In the genomic region with DNA sequence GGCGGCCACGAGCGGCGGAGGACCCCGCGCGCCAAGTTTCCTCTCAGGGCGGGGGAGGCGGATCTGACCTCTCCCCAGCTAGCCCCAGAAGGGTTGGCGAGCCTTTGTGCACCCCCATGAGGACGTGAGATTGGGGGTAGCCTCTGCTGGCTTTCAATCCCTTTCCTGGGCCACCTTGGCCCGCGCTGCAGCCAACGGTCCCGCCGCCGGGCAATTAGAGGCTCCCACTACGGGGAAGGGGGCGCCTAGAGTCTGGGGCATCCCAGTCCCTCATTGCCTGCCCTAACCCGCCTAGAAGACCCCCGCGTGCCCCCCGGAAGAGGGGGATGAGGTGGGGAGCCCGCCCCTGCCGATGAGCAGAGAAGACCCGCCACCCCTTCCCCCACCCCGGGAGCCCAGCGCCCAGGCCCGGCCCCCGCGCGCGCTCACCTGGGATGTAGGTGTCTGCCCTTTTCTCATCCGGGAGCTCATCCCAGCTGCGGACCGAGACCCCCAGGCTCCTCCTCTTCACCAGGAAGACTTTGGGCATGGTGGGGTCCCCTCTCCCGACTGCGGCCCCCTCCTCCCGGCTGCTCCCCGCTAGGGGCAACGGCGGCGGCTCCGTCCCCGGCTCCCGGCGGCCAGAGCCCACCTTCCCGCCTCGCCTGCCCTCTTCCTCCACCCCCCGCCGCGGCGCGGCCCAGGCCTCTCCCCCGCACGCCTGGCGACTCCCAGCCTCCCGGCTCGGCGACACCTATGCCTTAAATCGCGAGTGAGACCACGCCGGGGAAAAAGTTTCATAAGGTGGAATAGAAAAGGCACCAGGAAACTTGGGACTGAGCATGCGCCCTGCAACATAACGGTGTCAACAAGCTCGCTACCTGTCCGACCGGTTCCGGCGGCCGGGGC, we compare ENCODE assay signal across 8 cellular contexts. TPM values are rescaled to one million over a fixed set of nuclear protein-coding genes. Genes with fewer than 3 reads are reported as not detected.
DNase-seq lines count a peak whose midpoint lies in the region; TF ChIP-seq lines count a peak whose summit lies in the region.

A gene (minus strand): TSS at position 811 of the 888 bp plus-strand sequence. CDS start 282 bp downstream, at position 529.

- H3K4me1 Mint-ChIP-seq in activated naive CD4-positive, alpha-beta T cell treated with anti-CD3 and anti-CD28 coated beads for 36 hours (ENCODE audit: low read depth) = peaks cover 14% of the 10 kb centered on the region

- peak; percentile 6 for DNase-seq in activated naive CD4-positive, alpha-beta T cell treated with anti-CD3 and anti-CD28 coated beads for 36 hours
- DNase-seq in activated naive CD4-positive, alpha-beta T cell (lab: John Stamatoyannopoulos, UW) = no peak
- DNase-seq in PC-9 (peak; percentile 88 to 93), fibroblast of lung (ENCODE audit: low read depth in 2 of 2) (no peak), foreskin melanocyte (no peak), ACHN (no peak), HCEC 1CT (no peak)

- H3K27ac ChIP-seq in PC-9 (peak within 1 kb of the TSS; percentile 54), fibroblast of lung (ENCODE audit: insufficient read depth, low read length) (no peak within 1 kb of the TSS), rectal smooth muscle tissue (ENCODE audit: low read depth, low read length) (no peak within 1 kb of the TSS)

- H3F3A ChIP-seq in PC-9 (ENCODE audit: insufficient read depth, low read depth) = peaks cover 52% of the 10 kb centered on the region

- in situ Hi-C loops in ACHN (cut with HindIII; ENCODE audit: low pct_ligation_motif_present, low pct_unique_long_range_greater_than_20kb, low sequenced_read_pairs) = no loop called here

- H3K27ac Mint-ChIP-seq in activated naive CD4-positive, alpha-beta T cell treated with anti-CD3 and anti-CD28 coated beads for 36 hours = no peak within 1 kb of the TSS

- H3K27me3 ChIP-seq in PC-9 (ENCODE audit: insufficient read depth, low read depth) (no peaks in the 10 kb centered on the region), fibroblast of lung (ENCODE audit: control insufficient read depth, insufficient read depth, low read length) (peaks cover 50% of the 10 kb centered on the region), rectal smooth muscle tissue (ENCODE audit: control insufficient read depth, insufficient read depth, low read length) (peaks cover 23% of the 10 kb centered on the region)

- no peaks in the 10 kb centered on the region for H3K36me3 Mint-ChIP-seq in activated naive CD4-positive, alpha-beta T cell treated with anti-CD3 and anti-CD28 coated beads for 36 hours (ENCODE audit: low read depth)

- POLR2A ChIA-PET in PC-9 (lab: Charles Lee; ENCODE audit: unreplicated experiment) = interaction anchor here (0.6 kb wide), 1 partner anchor 228 kb away, joined by 4 read pairs; no protein-coding TSS in a partner anchor

- H3K9ac ChIP-seq in fibroblast of lung (ENCODE audit: insufficient read depth, low read length) (no peak within 1 kb of the TSS), rectal smooth muscle tissue (ENCODE audit: low read length) (no peak within 1 kb of the TSS)

- BruUV-seq in PC-9 (replicated peaks; lab: Mats Ljungman, UMichigan) = TSS peak; percentile 49

- H4K20me1 ChIP-seq in PC-9 (ENCODE audit: insufficient read depth) (no peaks in the 10 kb centered on the region), fibroblast of lung (ENCODE audit: control insufficient read depth, extremely low read depth, insufficient read depth, low read length) (no peaks in the 10 kb centered on the region)

- no peaks in the 10 kb centered on the region for H3K9me2 ChIP-seq in PC-9 (ENCODE audit: insufficient read depth)

- H3K4me3 ChIP-seq in PC-9 (peak within 1 kb of the TSS; percentile 95), fibroblast of lung (replicated peaks in 1 of 4; ENCODE audit: control extremely low read depth in 1 of 4, insufficient read depth in 1 of 4, low read depth in 3 of 4, low read length in 4 of 4) (no peak within 1 kb of the TSS), rectal smooth muscle tissue (ENCODE audit: low read length) (peak within 1 kb of the TSS; percentile 63)

- H2AFZ ChIP-seq in PC-9 = peak within 1 kb of the TSS; percentile 96
- H2AFZ ChIP-seq in fibroblast of lung (ENCODE audit: low read length) = no peak within 1 kb of the TSS

- H3K4me2 ChIP-seq in PC-9 (peak within 1 kb of the TSS; percentile 98), fibroblast of lung (ENCODE audit: extremely low read depth, insufficient read depth, low read length) (peak within 1 kb of the TSS; percentile 35)

- TF ChIP-seq CTCF in PC-9 (conservative IDR thresholded peaks at IDR 0.05) (no peak), fibroblast of lung (conservative IDR thresholded peaks at IDR 0.05 in 1 of 2, IDR thresholded peaks at IDR 0.05 in 1 of 2; ENCODE audit: low read depth in 1 of 2, low read length in 2 of 2) (no peak)

- H3K9me3 ChIP-seq in PC-9 (ENCODE audit: insufficient read depth, low read depth) = no peaks in the 10 kb centered on the region
- H3K9me3 ChIP-seq in fibroblast of lung (ENCODE audit: control insufficient read depth, insufficient read depth, low read depth, low read length) = no peaks in the 10 kb centered on the region

- no peaks in the 10 kb centered on the region for H3K36me3 ChIP-seq in PC-9 (ENCODE audit: low read depth)
- H3K36me3 ChIP-seq in fibroblast of lung (ENCODE audit: control insufficient read depth, insufficient read depth, low read length) = no peaks in the 10 kb centered on the region
- H3K36me3 ChIP-seq in rectal smooth muscle tissue (ENCODE audit: control insufficient read depth, insufficient read depth, low read length) = no peaks in the 10 kb centered on the region

- CTCF ChIA-PET in activated naive CD4-positive, alpha-beta T cell treated with anti-CD3 and anti-CD28 coated beads for 36 hours (lab: Charles Lee) = interaction anchor here (0.7 kb wide), 1 partner anchor 117 kb away, joined by 3 read pairs; no protein-coding TSS in a partner anchor
- CTCF ChIA-PET in PC-9 (lab: Charles Lee) = interaction anchor here (0.6 to 0.7 kb wide), 3 partner anchors 15 to 361 kb away, joined by 3 to 5 read pairs (median 3); no protein-coding TSS in a partner anchor

- peaks cover 11% of the 10 kb centered on the region for H3K79me2 ChIP-seq in PC-9 (ENCODE audit: low read depth)
- H3K79me2 ChIP-seq in fibroblast of lung (ENCODE audit: control insufficient read depth, insufficient read depth, low read length) = no peaks in the 10 kb centered on the region

- intact Hi-C loops in activated naive CD4-positive, alpha-beta T cell treated with anti-CD3 and anti-CD28 coated beads for 36 hours (cut with micrococcal nuclease) = loop anchor here (5.0 kb wide), 1 partner anchor 220 kb away; no protein-coding TSS in a partner anchor
- intact Hi-C loops in PC-9 (cut with micrococcal nuclease; ENCODE audit: unreplicated experiment) = loop anchor here (1.0 to 5.0 kb wide), 2 partner anchors 50 to 195 kb away; no protein-coding TSS in a partner anchor

- H3K4me3 Mint-ChIP-seq in activated naive CD4-positive, alpha-beta T cell treated with anti-CD3 and anti-CD28 coated beads for 36 hours = peak within 1 kb of the TSS; percentile 50

- H3K9me3 Mint-ChIP-seq in activated naive CD4-positive, alpha-beta T cell treated with anti-CD3 and anti-CD28 coated beads for 36 hours = no peaks in the 10 kb centered on the region

- peaks cover 66% of the 10 kb centered on the region for H3K27me3 Mint-ChIP-seq in activated naive CD4-positive, alpha-beta T cell treated with anti-CD3 and anti-CD28 coated beads for 36 hours (ENCODE audit: low read depth)

- H3K4me1 ChIP-seq in PC-9 (replicated peaks; ENCODE audit: insufficient read depth) = peaks cover 57% of the 10 kb centered on the region
- H3K4me1 ChIP-seq in fibroblast of lung (ENCODE audit: control insufficient read depth, extremely low read depth, insufficient read depth, low read length) = no peaks in the 10 kb centered on the region
- H3K4me1 ChIP-seq in rectal smooth muscle tissue (ENCODE audit: control insufficient read depth, insufficient read depth, low read length) = no peaks in the 10 kb centered on the region

RNA-seq across cellular contexts. Expression of the gene that starts here (rescaled TPM):
- total RNA-seq in activated naive CD4-positive, alpha-beta T cell treated with anti-CD3 and anti-CD28 coated beads for 36 hours = not detected
- total RNA-seq in PC-9 (2021) (15.3 and 20.7 TPM in 2 replicates), fibroblast of lung (not detected in 2 replicates)
- polyA plus RNA-seq in fibroblast of lung = not detected in 2 replicates
- not detected in 2 replicates for polyA plus RNA-seq in fibroblast of lung (2012)
- polyA minus RNA-seq in fibroblast of lung (ENCODE audit: low replicate concordance) = not detected in 2 replicates

Comparison
In these comparisons a context has a peak if more than half of its experiments do, and no peak if none do; other contexts are left out.
1. RNA of the gene that starts here (total RNA-seq): 15.3 to 20.7 TPM in PC-9; not detected in activated naive CD4-positive, alpha-beta T cell treated with anti-CD3 and anti-CD28 coated beads for 36 hours and not detected in fibroblast of lung; every median in the first group is over 10 times any median in the second.
2. Peak in DNase-seq in activated naive CD4-positive, alpha-beta T cell treated with anti-CD3 and anti-CD28 coated beads for 36 hours; RNA of the gene not detected or under 1 TPM.
3. DNase-seq: peak in PC-9 (2 of 2); none in activated naive CD4-positive, alpha-beta T cell (0 of 4), fibroblast of lung (0 of 2), foreskin melanocyte (single experiment), ACHN (single experiment) and HCEC 1CT (single experiment).
4. H3K4me3 ChIP-seq: peak in PC-9 (single experiment) and rectal smooth muscle tissue (single experiment); none in fibroblast of lung (0 of 4).